ENCODE assay signal across 3 cellular contexts in the genomic region with DNA sequence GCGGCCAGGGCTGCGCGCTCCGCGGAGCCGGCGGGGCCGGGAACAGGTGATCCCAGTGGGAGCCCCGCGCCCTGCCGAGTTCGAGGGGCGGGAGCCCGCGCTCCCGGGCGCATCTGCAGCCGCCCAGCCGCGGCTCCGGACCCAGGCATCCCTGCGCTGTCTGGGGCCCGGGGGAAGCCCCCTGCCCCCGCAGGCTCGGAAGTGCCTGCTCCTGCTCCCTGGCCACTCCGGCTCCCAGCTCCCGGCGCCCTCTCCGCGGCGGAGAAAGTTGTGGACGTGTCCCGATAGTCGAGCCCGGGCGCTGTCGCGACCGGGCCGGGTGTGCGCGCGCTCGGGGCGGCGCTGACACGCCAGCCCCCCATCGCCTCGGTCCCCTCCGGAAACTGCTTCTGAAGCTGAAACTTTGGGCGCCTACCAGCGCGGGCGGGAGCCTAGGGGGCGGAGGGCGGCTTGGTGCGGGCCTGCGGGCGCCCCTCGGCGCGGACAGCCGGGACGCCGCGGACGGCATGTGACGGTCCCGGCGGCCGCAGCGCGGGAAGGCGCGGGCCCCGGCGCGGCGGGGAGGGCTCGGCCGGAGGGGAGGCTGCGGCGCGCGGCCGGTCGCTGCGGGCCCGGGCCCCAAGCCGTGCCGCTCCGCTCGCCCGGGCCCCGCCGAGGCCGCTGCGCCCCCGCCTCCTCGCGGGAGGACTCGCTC.
TF ChIP-seq lines count a peak whose summit lies in the region.

No MANE protein-coding gene starts in this region.

TF ChIP-seq in IMR-90, 13 proteins besides CTCF, POLR2A, EP300 and RAD21:
- no peak for TF ChIP-seq FOS (IDR thresholded peaks at IDR 0.05; ENCODE audit: low read depth, low read length)
- no peak for TF ChIP-seq MAZ (IDR thresholded peaks at IDR 0.05; ENCODE audit: borderline replicate concordance, low read depth, low read length)
- no peak for TF ChIP-seq RCOR1 (IDR thresholded peaks at IDR 0.05; ENCODE audit: insufficient replicate concordance, low read length)
- TF ChIP-seq, protein P1, sequence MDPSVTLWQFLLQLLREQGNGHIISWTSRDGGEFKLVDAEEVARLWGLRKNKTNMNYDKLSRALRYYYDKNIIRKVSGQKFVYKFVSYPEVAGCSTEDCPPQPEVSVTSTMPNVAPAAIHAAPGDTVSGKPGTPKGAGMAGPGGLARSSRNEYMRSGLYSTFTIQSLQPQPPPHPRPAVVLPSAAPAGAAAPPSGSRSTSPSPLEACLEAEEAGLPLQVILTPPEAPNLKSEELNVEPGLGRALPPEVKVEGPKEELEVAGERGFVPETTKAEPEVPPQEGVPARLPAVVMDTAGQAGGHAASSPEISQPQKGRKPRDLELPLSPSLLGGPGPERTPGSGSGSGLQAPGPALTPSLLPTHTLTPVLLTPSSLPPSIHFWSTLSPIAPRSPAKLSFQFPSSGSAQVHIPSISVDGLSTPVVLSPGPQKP (IDR thresholded peaks at IDR 0.05; ENCODE audit: borderline replicate concordance, low read depth, low read length) = no peak

TF ChIP-seq in GM12878, 131 proteins besides CTCF, POLR2A, EP300 and RAD21:
- no peak for TF ChIP-seq TCF7 (IDR thresholded peaks at IDR 0.05; ENCODE audit: borderline replicate concordance)
- peak; percentile 65 for TF ChIP-seq GATAD2B (conservative IDR thresholded peaks at IDR 0.05; ENCODE audit: low read depth)
- TF ChIP-seq, protein P2, sequence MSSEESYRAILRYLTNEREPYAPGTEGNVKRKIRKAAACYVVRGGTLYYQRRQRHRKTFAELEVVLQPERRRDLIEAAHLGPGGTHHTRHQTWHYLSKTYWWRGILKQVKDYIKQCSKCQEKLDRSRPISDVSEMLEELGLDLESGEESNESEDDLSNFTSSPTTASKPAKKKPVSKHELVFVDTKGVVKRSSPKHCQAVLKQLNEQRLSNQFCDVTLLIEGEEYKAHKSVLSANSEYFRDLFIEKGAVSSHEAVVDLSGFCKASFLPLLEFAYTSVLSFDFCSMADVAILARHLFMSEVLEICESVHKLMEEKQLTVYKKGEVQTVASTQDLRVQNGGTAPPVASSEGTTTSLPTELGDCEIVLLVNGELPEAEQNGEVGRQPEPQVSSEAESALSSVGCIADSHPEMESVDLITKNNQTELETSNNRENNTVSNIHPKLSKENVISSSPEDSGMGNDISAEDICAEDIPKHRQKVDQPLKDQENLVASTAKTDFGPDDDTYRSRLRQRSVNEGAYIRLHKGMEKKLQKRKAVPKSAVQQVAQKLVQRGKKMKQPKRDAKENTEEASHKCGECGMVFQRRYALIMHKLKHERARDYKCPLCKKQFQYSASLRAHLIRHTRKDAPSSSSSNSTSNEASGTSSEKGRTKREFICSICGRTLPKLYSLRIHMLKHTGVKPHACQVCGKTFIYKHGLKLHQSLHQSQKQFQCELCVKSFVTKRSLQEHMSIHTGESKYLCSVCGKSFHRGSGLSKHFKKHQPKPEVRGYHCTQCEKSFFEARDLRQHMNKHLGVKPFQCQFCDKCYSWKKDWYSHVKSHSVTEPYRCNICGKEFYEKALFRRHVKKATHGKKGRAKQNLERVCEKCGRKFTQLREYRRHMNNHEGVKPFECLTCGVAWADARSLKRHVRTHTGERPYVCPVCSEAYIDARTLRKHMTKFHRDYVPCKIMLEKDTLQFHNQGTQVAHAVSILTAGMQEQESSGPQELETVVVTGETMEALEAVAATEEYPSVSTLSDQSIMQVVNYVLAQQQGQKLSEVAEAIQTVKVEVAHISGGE (CRISPR knock-in tag; IDR thresholded peaks at IDR 0.05) = no peak
- peak; percentile 23; the same call in 1 of the 2 replicates for TF ChIP-seq LARP7 (IDR thresholded peaks at IDR 0.05)
- TF ChIP-seq GABPA (IDR thresholded peaks at IDR 0.05; ENCODE audit: low read depth) = no peak
- TF ChIP-seq, protein P3, sequence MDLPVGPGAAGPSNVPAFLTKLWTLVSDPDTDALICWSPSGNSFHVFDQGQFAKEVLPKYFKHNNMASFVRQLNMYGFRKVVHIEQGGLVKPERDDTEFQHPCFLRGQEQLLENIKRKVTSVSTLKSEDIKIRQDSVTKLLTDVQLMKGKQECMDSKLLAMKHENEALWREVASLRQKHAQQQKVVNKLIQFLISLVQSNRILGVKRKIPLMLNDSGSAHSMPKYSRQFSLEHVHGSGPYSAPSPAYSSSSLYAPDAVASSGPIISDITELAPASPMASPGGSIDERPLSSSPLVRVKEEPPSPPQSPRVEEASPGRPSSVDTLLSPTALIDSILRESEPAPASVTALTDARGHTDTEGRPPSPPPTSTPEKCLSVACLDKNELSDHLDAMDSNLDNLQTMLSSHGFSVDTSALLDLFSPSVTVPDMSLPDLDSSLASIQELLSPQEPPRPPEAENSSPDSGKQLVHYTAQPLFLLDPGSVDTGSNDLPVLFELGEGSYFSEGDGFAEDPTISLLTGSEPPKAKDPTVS (IDR thresholded peaks at IDR 0.05; ENCODE audit: low read depth, low read length) = no peak
- peak; percentile 4; the same call in 1 of the 2 replicates for TF ChIP-seq DPF2 (IDR thresholded peaks at IDR 0.05)
- TF ChIP-seq, protein P4, sequence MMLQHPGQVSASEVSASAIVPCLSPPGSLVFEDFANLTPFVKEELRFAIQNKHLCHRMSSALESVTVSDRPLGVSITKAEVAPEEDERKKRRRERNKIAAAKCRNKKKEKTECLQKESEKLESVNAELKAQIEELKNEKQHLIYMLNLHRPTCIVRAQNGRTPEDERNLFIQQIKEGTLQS (IDR thresholded peaks at IDR 0.05; ENCODE audit: borderline replicate concordance, extremely low read depth, low read depth, low read length) = no peak
- TF ChIP-seq KLF5 (IDR thresholded peaks at IDR 0.05; ENCODE audit: partially characterized antibody) = peak; percentile 33
- TF ChIP-seq MTA2 (IDR thresholded peaks at IDR 0.05; ENCODE audit: low read depth) = no peak
- peak; percentile 92; the same call in 1 of the 2 replicates for TF ChIP-seq BACH1 (IDR thresholded peaks at IDR 0.05; ENCODE audit: borderline replicate concordance)
- no peak for TF ChIP-seq ZNF217 (IDR thresholded peaks at IDR 0.05)
- no peak for TF ChIP-seq CREM (IDR thresholded peaks at IDR 0.05; ENCODE audit: low read depth)
- peak; percentile 84; the same call in 1 of the 2 replicates for TF ChIP-seq ZBED1 (IDR thresholded peaks at IDR 0.05; ENCODE audit: borderline replicate concordance)
- TF ChIP-seq NR2F1 (conservative IDR thresholded peaks at IDR 0.05) = no peak
- no peak for TF ChIP-seq NBN (IDR thresholded peaks at IDR 0.05)
- TF ChIP-seq ZNF207 (IDR thresholded peaks at IDR 0.05; ENCODE audit: borderline replicate concordance) = no peak
- no peak for TF ChIP-seq RELA (IDR thresholded peaks at IDR 0.05; ENCODE audit: borderline replicate concordance, partially characterized antibody)
- TF ChIP-seq EGR1 (IDR thresholded peaks at IDR 0.05; ENCODE audit: borderline replicate concordance in 1 of 2, low read depth in 2 of 2, low read length in 2 of 2) = no peak
TF ChIP-seq in GM12878: peak in this region for 6.

TF ChIP-seq in liver, 16 proteins besides CTCF, POLR2A, EP300 and RAD21:
- TF ChIP-seq NR2F2 (IDR thresholded peaks at IDR 0.05) (no peak), YY1 (IDR thresholded peaks at IDR 0.05) (no peak), EGR1 (IDR thresholded peaks at IDR 0.05; ENCODE audit: low read depth in 2 of 2) (no peak), RXRA (IDR thresholded peaks at IDR 0.05) (no peak)
- TF ChIP-seq, protein P5, sequence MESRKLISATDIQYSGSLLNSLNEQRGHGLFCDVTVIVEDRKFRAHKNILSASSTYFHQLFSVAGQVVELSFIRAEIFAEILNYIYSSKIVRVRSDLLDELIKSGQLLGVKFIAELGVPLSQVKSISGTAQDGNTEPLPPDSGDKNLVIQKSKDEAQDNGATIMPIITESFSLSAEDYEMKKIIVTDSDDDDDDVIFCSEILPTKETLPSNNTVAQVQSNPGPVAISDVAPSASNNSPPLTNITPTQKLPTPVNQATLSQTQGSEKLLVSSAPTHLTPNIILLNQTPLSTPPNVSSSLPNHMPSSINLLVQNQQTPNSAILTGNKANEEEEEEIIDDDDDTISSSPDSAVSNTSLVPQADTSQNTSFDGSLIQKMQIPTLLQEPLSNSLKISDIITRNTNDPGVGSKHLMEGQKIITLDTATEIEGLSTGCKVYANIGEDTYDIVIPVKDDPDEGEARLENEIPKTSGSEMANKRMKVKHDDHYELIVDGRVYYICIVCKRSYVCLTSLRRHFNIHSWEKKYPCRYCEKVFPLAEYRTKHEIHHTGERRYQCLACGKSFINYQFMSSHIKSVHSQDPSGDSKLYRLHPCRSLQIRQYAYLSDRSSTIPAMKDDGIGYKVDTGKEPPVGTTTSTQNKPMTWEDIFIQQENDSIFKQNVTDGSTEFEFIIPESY (IDR thresholded peaks at IDR 0.05) = no peak
- TF ChIP-seq, protein P6, sequence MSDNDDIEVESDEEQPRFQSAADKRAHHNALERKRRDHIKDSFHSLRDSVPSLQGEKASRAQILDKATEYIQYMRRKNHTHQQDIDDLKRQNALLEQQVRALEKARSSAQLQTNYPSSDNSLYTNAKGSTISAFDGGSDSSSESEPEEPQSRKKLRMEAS (IDR thresholded peaks at IDR 0.05) = no peak
- TF ChIP-seq, protein P7, sequence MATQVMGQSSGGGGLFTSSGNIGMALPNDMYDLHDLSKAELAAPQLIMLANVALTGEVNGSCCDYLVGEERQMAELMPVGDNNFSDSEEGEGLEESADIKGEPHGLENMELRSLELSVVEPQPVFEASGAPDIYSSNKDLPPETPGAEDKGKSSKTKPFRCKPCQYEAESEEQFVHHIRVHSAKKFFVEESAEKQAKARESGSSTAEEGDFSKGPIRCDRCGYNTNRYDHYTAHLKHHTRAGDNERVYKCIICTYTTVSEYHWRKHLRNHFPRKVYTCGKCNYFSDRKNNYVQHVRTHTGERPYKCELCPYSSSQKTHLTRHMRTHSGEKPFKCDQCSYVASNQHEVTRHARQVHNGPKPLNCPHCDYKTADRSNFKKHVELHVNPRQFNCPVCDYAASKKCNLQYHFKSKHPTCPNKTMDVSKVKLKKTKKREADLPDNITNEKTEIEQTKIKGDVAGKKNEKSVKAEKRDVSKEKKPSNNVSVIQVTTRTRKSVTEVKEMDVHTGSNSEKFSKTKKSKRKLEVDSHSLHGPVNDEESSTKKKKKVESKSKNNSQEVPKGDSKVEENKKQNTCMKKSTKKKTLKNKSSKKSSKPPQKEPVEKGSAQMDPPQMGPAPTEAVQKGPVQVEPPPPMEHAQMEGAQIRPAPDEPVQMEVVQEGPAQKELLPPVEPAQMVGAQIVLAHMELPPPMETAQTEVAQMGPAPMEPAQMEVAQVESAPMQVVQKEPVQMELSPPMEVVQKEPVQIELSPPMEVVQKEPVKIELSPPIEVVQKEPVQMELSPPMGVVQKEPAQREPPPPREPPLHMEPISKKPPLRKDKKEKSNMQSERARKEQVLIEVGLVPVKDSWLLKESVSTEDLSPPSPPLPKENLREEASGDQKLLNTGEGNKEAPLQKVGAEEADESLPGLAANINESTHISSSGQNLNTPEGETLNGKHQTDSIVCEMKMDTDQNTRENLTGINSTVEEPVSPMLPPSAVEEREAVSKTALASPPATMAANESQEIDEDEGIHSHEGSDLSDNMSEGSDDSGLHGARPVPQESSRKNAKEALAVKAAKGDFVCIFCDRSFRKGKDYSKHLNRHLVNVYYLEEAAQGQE (IDR thresholded peaks at IDR 0.05) = no peak
